Comparison of ENCODE assay signal across 17 cellular contexts in the genomic region with DNA sequence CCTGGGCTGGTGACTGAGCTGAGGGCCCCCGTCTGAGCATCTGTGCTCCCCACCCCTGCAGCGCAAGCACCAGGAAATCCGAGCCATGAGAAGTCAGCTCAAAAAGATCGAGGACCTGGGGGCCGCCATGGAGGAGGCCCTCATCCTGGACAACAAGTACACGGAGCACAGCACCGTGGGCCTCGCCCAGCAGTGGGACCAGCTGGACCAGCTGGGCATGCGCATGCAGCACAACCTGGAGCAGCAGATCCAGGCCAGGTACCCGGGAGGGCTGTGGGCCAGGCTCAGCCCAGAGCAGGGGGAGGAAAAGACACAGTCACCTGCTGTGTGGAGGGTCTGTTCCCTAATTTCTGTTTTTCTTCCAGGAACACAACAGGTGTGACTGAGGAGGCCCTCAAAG. TPM values are rescaled to one million over a fixed set of nuclear protein-coding genes. Genes with fewer than 3 reads are reported as not detected.
A peak's percentile ranks its signal among the peaks of the same experiment; 100 is the strongest.
DNase-seq lines count a peak whose midpoint lies in the region; ATAC-seq, FAIRE-seq and TF ChIP-seq lines count a peak whose summit lies in the region.
"Had no signal": no experiment of that assay in that cellular context is flagged by ENCODE, and none has a peak within 500 bp of the region (broad histone marks: within the 10 kb centered on the region; RNA-seq: fewer than 3 reads in every experiment).

No MANE protein-coding gene starts in this region.

- no peak overlapping the region for H2AFZ ChIP-seq in K562 (ENCODE audit: low read depth, low read length)

- peaks cover 4 to 50% of the 10 kb centered on the region in 2 experiments; a peak in 4 of 5 replicates for H3K4me1 ChIP-seq in K562 (replicated peaks in 1 of 2; ENCODE audit: control insufficient read depth in 2 of 2, insufficient read depth in 2 of 2, low read length in 2 of 2)
- H3K4me1 ChIP-seq in mucosa of descending colon (ENCODE audit: low read depth), result peaks cover 18% of the 10 kb centered on the region

- H3K36me3 ChIP-seq in K562 (ENCODE audit: control insufficient read depth, insufficient read depth, low read length) (peaks cover 53% of the 10 kb centered on the region), mucosa of descending colon (ENCODE audit: low read depth) (peaks cover 12% of the 10 kb centered on the region)

- no peak overlapping the region for H3K4me3 Mint-ChIP-seq in CD14-positive monocyte
- H3K4me3 Mint-ChIP-seq: CD8-positive, alpha-beta T cell had no signal

- DNase-seq in CD14-positive monocyte (ENCODE audit: low spot score) (peak; percentile 38), K562 (ENCODE audit: extremely low read depth in 1 of 4, low spot score in 3 of 4) (no peak), mucosa of descending colon (peak in 2 of 3 donors; percentile 20 to 41), islet precursor cell (no peak), D341Med (ENCODE audit: low spot score) (no peak)
- no peak for DNase-seq in activated naive CD4-positive, alpha-beta T cell treated with anti-CD3 and anti-CD28 coated beads, Interleukin-2, amount 50 U/mL, for 72 hours (ENCODE audit: low spot score in 2 of 2)
- DNase-seq: BE2C; CD8-positive, alpha-beta T cell; DMS 273 treated with DMSO at 0.1 percent for 48 hours; NCI-H1048; NCI-H1694; NCI-H2171 treated with DMSO at 0.1 percent for 48 hours; NCI-H82; SIG-M5 had no signal

- TF ChIP-seq POLR2A in GM18951 (IDR thresholded peaks at IDR 0.05; ENCODE audit: extremely low read depth, insufficient read depth, insufficient read length) (peak; percentile 2), K562 (conservative IDR thresholded peaks at IDR 0.05) (no peak)

- no peak for TF ChIP-seq RAD21 in K562 (CRISPR knock-in tag; conservative IDR thresholded peaks at IDR 0.05 in 1 of 2, IDR thresholded peaks at IDR 0.05 in 1 of 2)

- H3K9me3 Mint-ChIP-seq in CD14-positive monocyte, result no peaks in the 10 kb centered on the region
- no peaks in the 10 kb centered on the region for H3K9me3 Mint-ChIP-seq in activated naive CD4-positive, alpha-beta T cell treated with anti-CD3 and anti-CD28 coated beads, Interleukin-2, amount 50 U/mL, for 72 hours
- H3K9me3 Mint-ChIP-seq: CD8-positive, alpha-beta T cell had no signal

- no peak overlapping the region for H3K27ac ChIP-seq in K562 (ENCODE audit: extremely low read depth, low read depth, low read length)

- no peak for TF ChIP-seq CTCF in CD14-positive monocyte (IDR thresholded peaks at IDR 0.05)
- no peak for TF ChIP-seq CTCF in K562 (IDR thresholded peaks at IDR 0.05 in 2 of 3, conservative IDR thresholded peaks at IDR 0.05 in 1 of 3; ENCODE audit: insufficient read depth in 2 of 3, low read depth in 1 of 3, low read length in 3 of 3)
- TF ChIP-seq CTCF in mucosa of descending colon (IDR thresholded peaks at IDR 0.05), result no peak

- intact Hi-C loops in CD14-positive monocyte (cut with micrococcal nuclease) (no loop called here), K562 (cut with micrococcal nuclease) (no loop called here), mucosa of descending colon (cut with DNase I, micrococcal nuclease) (no loop called here)

- H3K4me1 Mint-ChIP-seq in CD14-positive monocyte, result no peaks in the 10 kb centered on the region

- no peak for ATAC-seq in K562
- ATAC-seq in mucosa of descending colon, result no peak
- ATAC-seq in activated naive CD4-positive, alpha-beta T cell treated with anti-CD3 and anti-CD28 coated beads, Interleukin-2, amount 50 U/mL, for 72 hours, result no peak
- no peak for ATAC-seq in GM21737 (IDR thresholded peaks at IDR 0.05; ENCODE audit: unreplicated experiment)
- ATAC-seq: CD8-positive, alpha-beta T cell; Panc1 had no signal

- H3K27me3 Mint-ChIP-seq in CD14-positive monocyte (ENCODE audit: low read depth in 3 of 3), result no peaks in the 10 kb centered on the region

- no peak for TF ChIP-seq EP300 in K562 (IDR thresholded peaks at IDR 0.05; ENCODE audit: low read length)

- H4K20me1 ChIP-seq in K562 (replicated peaks; ENCODE audit: control insufficient read depth, insufficient read depth, low read length), result no peaks in the 10 kb centered on the region; the same call in 1 of the 2 replicates

- no peaks in the 10 kb centered on the region for H3K27me3 ChIP-seq in K562 (ENCODE audit: control insufficient read depth in 2 of 2, insufficient read depth in 2 of 2, low read length in 2 of 2)
- H3K27me3 ChIP-seq: BE2C had no signal

- no peak overlapping the region for H3K27ac Mint-ChIP-seq in CD14-positive monocyte
- H3K27ac Mint-ChIP-seq in activated naive CD4-positive, alpha-beta T cell treated with anti-CD3 and anti-CD28 coated beads, Interleukin-2, amount 50 U/mL, for 72 hours, result peak overlapping the region in 1 of 2 donors; percentile 65
- H3K27ac Mint-ChIP-seq: CD8-positive, alpha-beta T cell had no signal

- H3K9me1 ChIP-seq in K562 (ENCODE audit: control insufficient read depth, insufficient read depth, low read length), result no peaks in the 10 kb centered on the region

- H3K4me3 ChIP-seq in K562 (no peak overlapping the region), mucosa of descending colon (no peak overlapping the region)

- no peak overlapping the region for H3K9ac ChIP-seq in K562 (ENCODE audit: insufficient read depth in 1 of 2, low read depth in 2 of 2, low read length in 2 of 2)

- H3K9me3 ChIP-seq in K562 (replicated peaks; ENCODE audit: control insufficient read depth, insufficient read depth, low read depth, low read length) (no peaks in the 10 kb centered on the region), mucosa of descending colon (no peaks in the 10 kb centered on the region)
- H3K9me3 ChIP-seq: BE2C had no signal

- H3K36me3 Mint-ChIP-seq in CD14-positive monocyte, result peaks cover 49 to 67% of the 10 kb centered on the region in 2 donors
- peaks cover 0 to 5% of the 10 kb centered on the region in 2 donors for H3K36me3 Mint-ChIP-seq in activated naive CD4-positive, alpha-beta T cell treated with anti-CD3 and anti-CD28 coated beads, Interleukin-2, amount 50 U/mL, for 72 hours

- no peak for FAIRE-seq in K562 (lab: Jason Lieb, UNC)

- in situ Hi-C loops in GM18951 (cut with MboI; ENCODE audit: low sequenced_read_pairs, unreplicated experiment), result no loop called here
- in situ Hi-C loops in K562 (cut with MboI), result no loop called here

- no peak overlapping the region for H3K4me2 ChIP-seq in K562 (ENCODE audit: insufficient read depth, low read length)

- whole genome bisulfite sequencing in K562 (ENCODE audit: insufficient coverage, low coverage, missing lambda C conversion rate), result 92% methylated on average over 10 of the region's 10 CpGs

- BruUV-seq in K562 (replicated peaks; lab: Mats Ljungman, UMichigan), result no TSS peak

- H3K79me2 ChIP-seq in K562 (ENCODE audit: control insufficient read depth, insufficient read depth, low read length), result no peaks in the 10 kb centered on the region

- POLR2A ChIA-PET in K562 (lab: Yijun Ruan, JAX), result interaction anchor here (0.6 to 0.8 kb wide), 4 partner anchors 11 to 198 kb away, joined by 3 to 4 read pairs (median 4); no protein-coding TSS in a partner anchor

- CTCF ChIA-PET in K562 (lab: Yijun Ruan, JAX; ENCODE audit: low intra/inter-chr PET ratio), result no interaction called here

TF ChIP-seq in K562, 482 proteins besides CTCF, POLR2A, EP300 and RAD21 (continues in another document):
- no peak for TF ChIP-seq GTF2A2 (tag; IDR thresholded peaks at IDR 0.05)
- TF ChIP-seq ELF4 (CRISPR knock-in tag; IDR thresholded peaks at IDR 0.05), result no peak

RNA-seq across cellular contexts. Expression of gene DYNC2I2, which starts 24.6 kb away (rescaled TPM):
- polyA plus RNA-seq in CD14-positive monocyte (1 to 10 TPM; 1.5 to 1.9 TPM), K562 (2011; rRNA removed) (70.0 and 85.8 TPM in 2 replicates), K562 (2014; fragmentation: Illumina TruSeq; extraction: Trizol) (36.3 and 76.9 TPM in 2 replicates), K562 (2014; fragmentation: Nextera tagmentation; extraction: Ambion mirVana) (1 to 10 TPM; 1.5 to 2.3 TPM), K562 (2014; rRNA removed) (165 and 184 TPM in 2 replicates)
- total RNA-seq in K562 (2011; cell fraction: chromatin; rRNA removed; ENCODE audit: low replicate concordance), result 27.2 and 132 TPM in 2 replicates
- 174 and 202 TPM in 2 replicates for total RNA-seq in K562 (2011; cell fraction: nucleolus; rRNA removed)
- total RNA-seq in K562 (2011; cell fraction: nucleoplasm; rRNA removed), result 76.1 and 76.9 TPM in 2 replicates
- total RNA-seq in K562 (2014; rRNA removed) (249 and 283 TPM in 2 replicates), K562 (2014; rRNA removed; fragmentation: Illumina TruSeq; extraction: Trizol) (16.0 and 21.6 TPM in 2 replicates), K562 (2015; rRNA removed; fragmentation: Illumina TruSeq; extraction: Trizol) (69.5 and 71.3 TPM in 2 replicates), K562 (2021) (131 and 144 TPM in 2 replicates), mucosa of descending colon (10 to 100 TPM; 36.7 to 46.3 (median 43.7) TPM)
- polyA plus RNA-seq in K562 (2011; cell fraction: cytosol; rRNA removed), result 110 and 264 TPM in 2 replicates
- polyA plus RNA-seq in K562 (2011; cell fraction: nucleus; rRNA removed), result 270 and 451 TPM in 2 replicates
- 106 and 139 TPM in 2 replicates for polyA plus RNA-seq in K562 (2012)
- 16.9 and 31.4 TPM in 2 replicates for polyA minus RNA-seq in K562 (2011; rRNA and poly(A)+ RNA removed)
- polyA minus RNA-seq in K562 (2011; cell fraction: cytosol; rRNA and poly(A)+ RNA removed), result 70.6 and 79.0 TPM in 2 replicates
- 78.6 and 83.6 TPM in 2 replicates for polyA minus RNA-seq in K562 (2011; cell fraction: nucleus; rRNA and poly(A)+ RNA removed)
- total RNA-seq in activated naive CD4-positive, alpha-beta T cell treated with anti-CD3 and anti-CD28 coated beads, Interleukin-2, amount 50 U/mL, for 72 hours, result 10 to 100 TPM; 22.2 to 27.3 TPM

RNA-seq across cellular contexts. Expression of gene SET, which starts 57.0 kb away (rescaled TPM):
- polyA plus RNA-seq in CD14-positive monocyte (100 to 1,000 TPM; 114 to 124 TPM), K562 (2011; rRNA removed) (308 and 520 TPM in 2 replicates), K562 (2014; fragmentation: Illumina TruSeq; extraction: Trizol) (886 and 1,006 TPM in 2 replicates), K562 (2014; fragmentation: Nextera tagmentation; extraction: Ambion mirVana) (100 to 1,000 TPM; 404 to 534 TPM), K562 (2014; rRNA removed) (609 and 622 TPM in 2 replicates)
- 148 and 241 TPM in 2 replicates for total RNA-seq in K562 (2011; cell fraction: chromatin; rRNA removed; ENCODE audit: low replicate concordance)
- 111 and 117 TPM in 2 replicates for total RNA-seq in K562 (2011; cell fraction: nucleolus; rRNA removed)
- total RNA-seq in K562 (2011; cell fraction: nucleoplasm; rRNA removed), result 183 and 259 TPM in 2 replicates
- total RNA-seq in K562 (2014; rRNA removed) (887 and 1,071 TPM in 2 replicates), K562 (2014; rRNA removed; fragmentation: Illumina TruSeq; extraction: Trizol) (1,328 and 1,534 TPM in 2 replicates), K562 (2015; rRNA removed; fragmentation: Illumina TruSeq; extraction: Trizol) (1,335 and 1,447 TPM in 2 replicates), K562 (2021) (840 and 907 TPM in 2 replicates), mucosa of descending colon (100 to 1,000 TPM; 174 to 272 (median 212) TPM)
- 84.3 and 133 TPM in 2 replicates for polyA plus RNA-seq in K562 (2011; cell fraction: cytosol; rRNA removed)
- 138 and 148 TPM in 2 replicates for polyA plus RNA-seq in K562 (2011; cell fraction: nucleus; rRNA removed)
- polyA plus RNA-seq in K562 (2012), result 556 and 791 TPM in 2 replicates
- 1,021 and 1,119 TPM in 2 replicates for polyA minus RNA-seq in K562 (2011; rRNA and poly(A)+ RNA removed)
- 256 and 383 TPM in 2 replicates for polyA minus RNA-seq in K562 (2011; cell fraction: cytosol; rRNA and poly(A)+ RNA removed)
- 100 and 155 TPM in 2 replicates for polyA minus RNA-seq in K562 (2011; cell fraction: nucleus; rRNA and poly(A)+ RNA removed)
- total RNA-seq in activated naive CD4-positive, alpha-beta T cell treated with anti-CD3 and anti-CD28 coated beads, Interleukin-2, amount 50 U/mL, for 72 hours, result 100 to 1,000 TPM; 499 to 548 TPM

Comparison
In these comparisons a context has a peak if more than half of its experiments do, and no peak if none do; other contexts are left out.
1. DNase-seq: peak in CD14-positive monocyte (single experiment) and mucosa of descending colon (2 of 3); none in K562 (0 of 4), activated naive CD4-positive, alpha-beta T cell treated with anti-CD3 and anti-CD28 coated beads, Interleukin-2, amount 50 U/mL, for 72 hours (0 of 2), islet precursor cell (single experiment) and D341Med (single experiment).